8 cellular contexts compared by ENCODE assay signal in genomic region chr5:80246995-80247729, GRCh38. TPM values are rescaled to one million over a fixed set of nuclear protein-coding genes. Genes with fewer than 3 reads are reported as not detected.
DNase-seq lines count a peak whose midpoint lies in the region; ATAC-seq lines count a peak whose summit lies in the region.

No MANE protein-coding gene starts in this region.

- peak overlapping the region; percentile 15 for H3K4me3 Mint-ChIP-seq in activated T-helper 2 cell treated with anti-CD3 and anti-CD28 coated beads, Interferon-gamma antibody, Interleukin-2, Interleukin-4, amounts not matched to agents 10 μg/mL and 5 μg/mL and 100 μg/mL, durations not matched to agents 14 hours and 24 hours and 36 hours (ENCODE audit: low read depth)

- peaks cover 48% of the 10 kb centered on the region for H3K36me3 Mint-ChIP-seq in activated T-helper 2 cell treated with anti-CD3 and anti-CD28 coated beads, Interferon-gamma antibody, Interleukin-2, Interleukin-4, amounts not matched to agents 10 μg/mL and 5 μg/mL and 100 μg/mL, durations not matched to agents 14 hours and 24 hours and 36 hours (ENCODE audit: low read depth)

- peak overlapping the region; percentile 66 for H3K27ac Mint-ChIP-seq in activated T-helper 2 cell treated with anti-CD3 and anti-CD28 coated beads, Interferon-gamma antibody, Interleukin-2, Interleukin-4, amounts not matched to agents 10 μg/mL and 5 μg/mL and 100 μg/mL, durations not matched to agents 14 hours and 24 hours and 36 hours

- intact Hi-C loops in activated T-helper 2 cell treated with anti-CD3 and anti-CD28 coated beads, Interferon-gamma antibody, Interleukin-2, Interleukin-4, amounts not matched to agents 10 μg/mL and 5 μg/mL and 100 μg/mL, durations not matched to agents 14 hours and 24 hours and 36 hours (cut with micrococcal nuclease) = loop anchor here (2.0 kb wide), 2 partner anchors 52 to 122 kb away; no protein-coding TSS in a partner anchor

- H3K27me3 Mint-ChIP-seq in activated T-helper 2 cell treated with anti-CD3 and anti-CD28 coated beads, Interferon-gamma antibody, Interleukin-2, Interleukin-4, amounts not matched to agents 10 μg/mL and 5 μg/mL and 100 μg/mL, durations not matched to agents 14 hours and 24 hours and 36 hours (ENCODE audit: low read depth) = no peaks in the 10 kb centered on the region

- DNase-seq in stimulated activated naive CD4-positive, alpha-beta T cell treated with Interleukin-2 at 50 U/mL for 16 hours (lab: John Stamatoyannopoulos, UW) = peak; percentile 40
- DNase-seq in stimulated activated naive CD4-positive, alpha-beta T cell (lab: John Stamatoyannopoulos, UW) = no peak
- DNase-seq in NOMO-1 treated with dmso at 0.1 percent for 144 hours (lab: John Stamatoyannopoulos, UW; ENCODE audit: unreplicated experiment) = peak; percentile 40
- DNase-seq in activated T-helper 2 cell treated with anti-CD3 and anti-CD28 coated beads, Interferon-gamma antibody, Interleukin-2, Interleukin-4, amounts not matched to agents 10 μg/mL and 5 μg/mL and 100 μg/mL, durations not matched to agents 14 hours and 24 hours and 36 hours (ENCODE audit: low spot score) = no peak
- peak; percentile 31 for DNase-seq in germinal center (ENCODE audit: low spot score)
- DNase-seq in pulmonary artery endothelial cell (ENCODE audit: low read depth, low spot score) = peak; percentile 39
- DNase-seq in NCI-H1436 treated with DMSO at 0.1 percent for 48 hours (lab: John Stamatoyannopoulos, UW) = no peak

- peak; percentile 57 for ATAC-seq in HG03103 (IDR thresholded peaks at IDR 0.05; ENCODE audit: low read depth, unreplicated experiment)

- peaks cover 15% of the 10 kb centered on the region for H3K9me3 Mint-ChIP-seq in activated T-helper 2 cell treated with anti-CD3 and anti-CD28 coated beads, Interferon-gamma antibody, Interleukin-2, Interleukin-4, amounts not matched to agents 10 μg/mL and 5 μg/mL and 100 μg/mL, durations not matched to agents 14 hours and 24 hours and 36 hours

- H3K4me1 Mint-ChIP-seq in activated T-helper 2 cell treated with anti-CD3 and anti-CD28 coated beads, Interferon-gamma antibody, Interleukin-2, Interleukin-4, amounts not matched to agents 10 μg/mL and 5 μg/mL and 100 μg/mL, durations not matched to agents 14 hours and 24 hours and 36 hours (ENCODE audit: low read depth) = peaks cover 46% of the 10 kb centered on the region

RNA-seq across cellular contexts. Expression of gene SERINC5, which starts 8.7 kb away (rescaled TPM):
- 18.9 and 19.0 TPM in 2 replicates for total RNA-seq in activated T-helper 2 cell treated with anti-CD3 and anti-CD28 coated beads, Interferon-gamma antibody, Interleukin-2, Interleukin-4, amounts not matched to agents 10 μg/mL and 5 μg/mL and 100 μg/mL, durations not matched to agents 14 hours and 24 hours and 36 hours
- 6.3 and 6.8 TPM in 2 replicates for total RNA-seq in pulmonary artery endothelial cell

Comparison
In these comparisons a context has a peak if more than half of its experiments do, and no peak if none do; other contexts are left out.
1. DNase-seq: peak in stimulated activated naive CD4-positive, alpha-beta T cell treated with Interleukin-2 at 50 U/mL for 16 hours (single experiment), NOMO-1 treated with dmso at 0.1 percent for 144 hours (single experiment), germinal center (single experiment) and pulmonary artery endothelial cell (single experiment); none in stimulated activated naive CD4-positive, alpha-beta T cell (0 of 6), activated T-helper 2 cell treated with anti-CD3 and anti-CD28 coated beads, Interferon-gamma antibody, Interleukin-2, Interleukin-4, amounts not matched to agents 10 μg/mL and 5 μg/mL and 100 μg/mL, durations not matched to agents 14 hours and 24 hours and 36 hours (single experiment) and NCI-H1436 treated with DMSO at 0.1 percent for 48 hours (single experiment).